ENCODE assay signal across 1 cellular context in genomic region chr17:82544431-82545070, GRCh38.
TF ChIP-seq lines count a peak whose summit lies in the region.

No MANE protein-coding gene starts in this region.

TF ChIP-seq in HEK293, 187 proteins besides CTCF, POLR2A, EP300 and RAD21 (continued from another document):
- TF ChIP-seq INSM2 (tag by site-specific recombination; IDR thresholded peaks at IDR 0.05) (no peak), ZNF76 (tag by site-specific recombination; IDR thresholded peaks at IDR 0.05; ENCODE audit: borderline replicate concordance, low read depth) (no peak), ZNF513 (tag by site-specific recombination; IDR thresholded peaks at IDR 0.05) (no peak), ZNF221 (tag by site-specific recombination; IDR thresholded peaks at IDR 0.05; ENCODE audit: borderline replicate concordance) (no peak), HOXC10 (CRISPR knock-in tag; IDR thresholded peaks at IDR 0.05) (no peak), ZBTB10 (tag by site-specific recombination; IDR thresholded peaks at IDR 0.05) (no peak)
- TF ChIP-seq, protein P1, sequence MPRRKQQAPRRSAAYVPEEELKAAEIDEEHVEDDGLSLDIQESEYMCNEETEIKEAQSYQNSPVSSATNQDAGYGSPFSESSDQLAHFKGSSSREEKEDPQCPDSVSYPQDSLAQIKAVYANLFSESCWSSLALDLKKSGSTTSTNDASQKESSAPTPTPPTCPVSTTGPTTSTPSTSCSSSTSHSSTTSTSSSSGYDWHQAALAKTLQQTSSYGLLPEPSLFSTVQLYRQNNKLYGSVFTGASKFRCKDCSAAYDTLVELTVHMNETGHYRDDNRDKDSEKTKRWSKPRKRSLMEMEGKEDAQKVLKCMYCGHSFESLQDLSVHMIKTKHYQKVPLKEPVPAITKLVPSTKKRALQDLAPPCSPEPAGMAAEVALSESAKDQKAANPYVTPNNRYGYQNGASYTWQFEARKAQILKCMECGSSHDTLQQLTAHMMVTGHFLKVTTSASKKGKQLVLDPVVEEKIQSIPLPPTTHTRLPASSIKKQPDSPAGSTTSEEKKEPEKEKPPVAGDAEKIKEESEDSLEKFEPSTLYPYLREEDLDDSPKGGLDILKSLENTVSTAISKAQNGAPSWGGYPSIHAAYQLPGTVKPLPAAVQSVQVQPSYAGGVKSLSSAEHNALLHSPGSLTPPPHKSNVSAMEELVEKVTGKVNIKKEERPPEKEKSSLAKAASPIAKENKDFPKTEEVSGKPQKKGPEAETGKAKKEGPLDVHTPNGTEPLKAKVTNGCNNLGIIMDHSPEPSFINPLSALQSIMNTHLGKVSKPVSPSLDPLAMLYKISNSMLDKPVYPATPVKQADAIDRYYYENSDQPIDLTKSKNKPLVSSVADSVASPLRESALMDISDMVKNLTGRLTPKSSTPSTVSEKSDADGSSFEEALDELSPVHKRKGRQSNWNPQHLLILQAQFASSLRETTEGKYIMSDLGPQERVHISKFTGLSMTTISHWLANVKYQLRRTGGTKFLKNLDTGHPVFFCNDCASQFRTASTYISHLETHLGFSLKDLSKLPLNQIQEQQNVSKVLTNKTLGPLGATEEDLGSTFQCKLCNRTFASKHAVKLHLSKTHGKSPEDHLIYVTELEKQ (tag by site-specific recombination; IDR thresholded peaks at IDR 0.05; ENCODE audit: borderline replicate concordance): no peak
